In the genomic region with DNA sequence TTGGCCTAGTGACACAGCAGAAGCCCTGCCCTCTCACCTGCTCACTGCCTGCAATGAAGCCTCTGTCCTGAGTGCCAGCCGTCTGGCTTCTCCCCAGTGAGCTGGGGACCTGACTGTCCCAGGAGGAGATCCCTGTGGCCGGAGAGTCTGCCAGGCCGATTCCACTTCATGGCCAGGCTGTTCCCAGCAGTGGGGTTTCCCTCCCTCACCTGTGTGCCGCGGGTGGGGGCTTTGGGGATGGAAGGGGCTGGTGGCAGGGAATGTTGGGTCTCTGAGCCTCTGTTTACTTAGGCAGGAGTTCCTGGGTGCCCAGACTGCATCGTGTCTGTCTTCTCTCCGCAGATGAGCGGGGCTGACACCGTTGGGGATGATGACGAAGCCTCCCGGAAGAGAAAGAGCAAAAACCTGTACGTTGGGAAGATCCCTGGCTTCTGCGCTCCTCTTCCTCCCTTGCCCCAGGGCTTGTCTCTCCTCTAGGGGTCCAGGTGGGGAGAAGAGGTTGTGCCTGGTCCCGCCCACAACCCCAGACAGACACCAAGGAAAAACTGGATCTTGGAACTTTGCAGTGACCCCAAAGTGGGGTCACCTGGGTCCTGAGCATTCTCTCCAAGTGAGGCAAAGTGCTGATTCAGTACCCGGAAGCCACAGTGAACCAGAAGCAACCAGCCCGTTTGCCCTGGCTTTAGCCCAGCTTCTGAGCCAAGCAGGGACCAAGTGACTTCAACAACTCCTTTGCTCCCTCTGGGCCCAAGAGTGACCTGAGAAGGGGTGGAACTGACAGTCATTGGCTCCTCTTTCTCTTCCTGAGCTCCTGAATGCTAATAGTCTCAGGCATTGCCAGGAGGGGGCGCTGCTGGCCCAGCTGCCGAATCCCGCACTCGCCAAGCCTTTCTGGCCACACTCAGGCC, we compare ENCODE assay signal across 8 cellular contexts.
DNase-seq lines count a peak whose midpoint lies in the region; ATAC-seq, FAIRE-seq and TF ChIP-seq lines count a peak whose summit lies in the region.

No MANE protein-coding gene starts in this region.

- CTCF ChIA-PET in T-cell (lab: Charles Lee), result interaction anchor here (0.6 to 1.7 kb wide), 7 partner anchors 8 to 190 kb away, joined by 3 to 9 read pairs (median 7); a partner anchor contains a TSS

- H3K27ac Mint-ChIP-seq in T-cell (peak overlapping the region in 1 of 2 donors; percentile 43), astrocyte (ENCODE audit: unreplicated experiment) (no peak overlapping the region)

- peak; percentile 39 for DNase-seq in DMS153 (lab: John Stamatoyannopoulos, UW)
- DNase-seq in MM.1S, result peak; percentile 28
- DNase-seq in T-cell, result peak in 22 of 34 experiments; percentile 4 to 53 (median 34)
- DNase-seq in astrocyte (ENCODE audit: low read depth), result no peak
- peak; percentile 59 to 78 for DNase-seq in hippocampal formation (lab: John Stamatoyannopoulos, UW)

- no peaks in the 10 kb centered on the region for H3K9me2 ChIP-seq in MM.1S (replicated peaks; ENCODE audit: insufficient read depth, low read length)

- peaks cover 28% of the 10 kb centered on the region for H3K36me3 Mint-ChIP-seq in T-cell
- H3K36me3 Mint-ChIP-seq in astrocyte (ENCODE audit: low read depth, unreplicated experiment), result peaks cover 5% of the 10 kb centered on the region

- H3K27me3 ChIP-seq in MM.1S (replicated peaks; ENCODE audit: insufficient read depth, low read length) (no peaks in the 10 kb centered on the region), astrocyte (ENCODE audit: insufficient read depth, low read length) (no peaks in the 10 kb centered on the region), skeletal muscle tissue (ENCODE audit: control insufficient read depth in 3 of 3, insufficient read depth in 3 of 3, low read length in 3 of 3) (no peaks in the 10 kb centered on the region)

- H3K27ac ChIP-seq in MM.1S (ENCODE audit: low read length) (no peak overlapping the region), astrocyte (ENCODE audit: low read depth, low read length) (no peak overlapping the region), skeletal muscle tissue (ENCODE audit: low read depth, low read length) (peak overlapping the region; percentile 47)

- H2AFZ ChIP-seq in MM.1S (ENCODE audit: low read length) (no peak overlapping the region), astrocyte (ENCODE audit: low read depth, low read length) (no peak overlapping the region)

- peak; percentile 55 for ATAC-seq in GM21529 (IDR thresholded peaks at IDR 0.05; ENCODE audit: unreplicated experiment)
- ATAC-seq in T-cell (replicated peaks in 1 of 4), result peak in 2 of 4 experiments; percentile 24 to 35
- no peak for ATAC-seq in GM19467 (IDR thresholded peaks at IDR 0.05; ENCODE audit: unreplicated experiment)

- no peaks in the 10 kb centered on the region for H4K20me1 ChIP-seq in MM.1S (ENCODE audit: insufficient read depth, low read length)
- H4K20me1 ChIP-seq in astrocyte (ENCODE audit: insufficient read depth, low read length), result peaks cover 23% of the 10 kb centered on the region

- H3K9ac ChIP-seq in MM.1S (ENCODE audit: low read length) (no peak overlapping the region), astrocyte (ENCODE audit: low read length) (no peak overlapping the region), skeletal muscle tissue (ENCODE audit: low read depth in 1 of 3, low read length in 3 of 3) (peak overlapping the region in 1 of 3 donors; percentile 62)

- no peak for FAIRE-seq in astrocyte (lab: Jason Lieb, UNC)

- no peak overlapping the region for H3K4me3 ChIP-seq in MM.1S (ENCODE audit: low read length)
- H3K4me3 ChIP-seq in astrocyte (ENCODE audit: insufficient read depth, low read depth, low read length), result no peak overlapping the region
- H3K4me3 ChIP-seq in skeletal muscle tissue (ENCODE audit: low read length in 3 of 3), result no peak overlapping the region

- H3K4me1 ChIP-seq in MM.1S (ENCODE audit: low read length), result no peaks in the 10 kb centered on the region
- peaks cover 23% of the 10 kb centered on the region for H3K4me1 ChIP-seq in astrocyte (ENCODE audit: insufficient read depth, low read length)
- H3K4me1 ChIP-seq in skeletal muscle tissue (ENCODE audit: control insufficient read depth in 3 of 3, insufficient read depth in 3 of 3, low read length in 3 of 3), result peaks cover 57 to 73% (median 66%) of the 10 kb centered on the region in 3 donors

- peak; percentile 65 for TF ChIP-seq CTCF in MM.1S (IDR thresholded peaks at IDR 0.05; ENCODE audit: low read length)
- TF ChIP-seq CTCF in astrocyte (IDR thresholded peaks at IDR 0.05; ENCODE audit: insufficient read depth, low read depth, low read length), result peak; percentile 86

- H3K4me3 Mint-ChIP-seq in T-cell (no peak overlapping the region), astrocyte (ENCODE audit: unreplicated experiment) (no peak overlapping the region)

- H3K4me1 Mint-ChIP-seq in T-cell, result peaks cover 22 to 44% (median 24%) of the 10 kb centered on the region in 3 donors
- peaks cover 23% of the 10 kb centered on the region for H3K4me1 Mint-ChIP-seq in astrocyte (ENCODE audit: low read depth, unreplicated experiment)

- no peaks in the 10 kb centered on the region for H3K9me3 Mint-ChIP-seq in T-cell
- H3K9me3 Mint-ChIP-seq in astrocyte (ENCODE audit: unreplicated experiment), result no peaks in the 10 kb centered on the region

- H3K79me2 ChIP-seq in MM.1S (ENCODE audit: low read length), result no peaks in the 10 kb centered on the region
- peaks cover 29% of the 10 kb centered on the region for H3K79me2 ChIP-seq in astrocyte (ENCODE audit: insufficient read depth, low read length)

- H3K27me3 Mint-ChIP-seq in T-cell, result no peaks in the 10 kb centered on the region
- no peaks in the 10 kb centered on the region for H3K27me3 Mint-ChIP-seq in astrocyte (ENCODE audit: low read depth, unreplicated experiment)

- POLR2A ChIA-PET in T-cell (lab: Charles Lee), result interaction anchor here in 1 of 2 donors (0.6 kb wide), 1 partner anchor 21 kb away, joined by 4 read pairs; no protein-coding TSS in a partner anchor

- H3K9me3 ChIP-seq in MM.1S (replicated peaks; ENCODE audit: insufficient read depth, low read length) (no peaks in the 10 kb centered on the region), astrocyte (ENCODE audit: insufficient read depth, low read depth, low read length) (no peaks in the 10 kb centered on the region), skeletal muscle tissue (ENCODE audit: control insufficient read depth in 3 of 3, low read length in 3 of 3) (no peaks in the 10 kb centered on the region)

- H3F3A ChIP-seq in MM.1S (ENCODE audit: insufficient read depth, low read length), result no peaks in the 10 kb centered on the region

- H3K4me2 ChIP-seq in MM.1S (ENCODE audit: low read depth, low read length) (no peak overlapping the region), astrocyte (ENCODE audit: low read length) (no peak overlapping the region)

- H3K36me3 ChIP-seq in MM.1S (replicated peaks; ENCODE audit: insufficient read depth, low read length) (no peaks in the 10 kb centered on the region), astrocyte (ENCODE audit: insufficient read depth, low read length) (peaks cover 2% of the 10 kb centered on the region), skeletal muscle tissue (ENCODE audit: control insufficient read depth in 3 of 3, insufficient read depth in 3 of 3, low read length in 3 of 3) (peaks cover 3 to 34% (median 8%) of the 10 kb centered on the region in 3 donors)
